19 cellular contexts compared by ENCODE assay signal in genomic region chr10:100907175-100907574, GRCh38. TPM values are rescaled to one million over a fixed set of nuclear protein-coding genes. Genes with fewer than 3 reads are reported as not detected.
DNase-seq lines count a peak whose midpoint lies in the region; ATAC-seq, FAIRE-seq and TF ChIP-seq lines count a peak whose summit lies in the region.
"Had no signal": no experiment of that assay in that cellular context is flagged by ENCODE, and none has a peak within 500 bp of the region (broad histone marks: within the 10 kb centered on the region; RNA-seq: fewer than 3 reads in every experiment).

No MANE protein-coding gene starts in this region.

- peak overlapping the region; percentile 32 for H3K9ac ChIP-seq in Loucy (ENCODE audit: low read depth, low read length, poor library complexity, severe bottlenecking)
- H3K9ac ChIP-seq: BLaER1 had no signal

- no peak overlapping the region for H3K4me3 ChIP-seq in Loucy (ENCODE audit: low read length, poor library complexity, severe bottlenecking)
- H3K4me3 ChIP-seq in small intestine (ENCODE audit: low read depth in 1 of 2, low read length in 2 of 2) = no peak overlapping the region
- H3K4me3 ChIP-seq: BLaER1, Peyer's patch had no signal

- peaks cover 13% of the 10 kb centered on the region for H3K27me3 Mint-ChIP-seq in activated CD8-positive, alpha-beta T cell treated with anti-CD3 and anti-CD28 coated beads, Interleukin-2, amount 10 ng/mL, durations not matched to agents 7 days and 5 days (ENCODE audit: low read depth)
- H3K27me3 Mint-ChIP-seq in activated CD8-positive, alpha-beta T cell treated with anti-CD3 and anti-CD28 coated beads for 36 hours = no peaks in the 10 kb centered on the region
- H3K27me3 Mint-ChIP-seq in activated T-cell treated with anti-CD3 and anti-CD28 coated beads, Interleukin-2, amount 50 U/mL, for 24 hours = peaks cover 5% of the 10 kb centered on the region

- H3K27ac ChIP-seq in small intestine (ENCODE audit: low read depth in 1 of 2, low read length in 1 of 2) = no peak overlapping the region
- H3K27ac ChIP-seq: BLaER1, Peyer's patch had no signal

- peaks cover 2% of the 10 kb centered on the region for H3K36me3 Mint-ChIP-seq in activated CD8-positive, alpha-beta T cell treated with anti-CD3 and anti-CD28 coated beads, Interleukin-2, amount 10 ng/mL, durations not matched to agents 7 days and 5 days (ENCODE audit: low read depth)
- H3K36me3 Mint-ChIP-seq in activated CD8-positive, alpha-beta T cell treated with anti-CD3 and anti-CD28 coated beads for 36 hours (ENCODE audit: low read depth) = no peaks in the 10 kb centered on the region
- H3K36me3 Mint-ChIP-seq in activated T-cell treated with anti-CD3 and anti-CD28 coated beads, Interleukin-2, amount 50 U/mL, for 24 hours (ENCODE audit: low read depth) = no peaks in the 10 kb centered on the region
- H3K36me3 Mint-ChIP-seq: CD8-positive, alpha-beta memory T cell had no signal

- no peaks in the 10 kb centered on the region for H3K9me3 ChIP-seq in Loucy (ENCODE audit: insufficient read depth, low read depth, low read length)
- H3K9me3 ChIP-seq in small intestine (ENCODE audit: control insufficient read depth, low read depth) = no peaks in the 10 kb centered on the region
- H3K9me3 ChIP-seq: BLaER1, Peyer's patch had no signal

- peaks cover 6% of the 10 kb centered on the region; the same call in 1 of the 2 replicates for H3K79me2 ChIP-seq in Loucy (ENCODE audit: insufficient read depth, low read length)

- CTCF ChIA-PET in activated CD8-positive, alpha-beta T cell treated with anti-CD3 and anti-CD28 coated beads, Interleukin-2, amount 10 ng/mL, durations not matched to agents 7 days and 5 days (lab: Charles Lee) = interaction anchor here (1.0 to 1.8 kb wide), 2 partner anchors 107 to 294 kb away, joined by 3 to 4 read pairs; no protein-coding TSS in a partner anchor
- CTCF ChIA-PET in activated CD8-positive, alpha-beta T cell treated with anti-CD3 and anti-CD28 coated beads for 36 hours (lab: Charles Lee) = no interaction called here

- H3K9me3 Mint-ChIP-seq in activated CD8-positive, alpha-beta T cell treated with anti-CD3 and anti-CD28 coated beads, Interleukin-2, amount 10 ng/mL, durations not matched to agents 7 days and 5 days (ENCODE audit: insufficient read depth) = no peaks in the 10 kb centered on the region
- no peaks in the 10 kb centered on the region for H3K9me3 Mint-ChIP-seq in activated CD8-positive, alpha-beta T cell treated with anti-CD3 and anti-CD28 coated beads for 36 hours
- no peaks in the 10 kb centered on the region for H3K9me3 Mint-ChIP-seq in activated T-cell treated with anti-CD3 and anti-CD28 coated beads, Interleukin-2, amount 50 U/mL, for 24 hours
- H3K9me3 Mint-ChIP-seq: CD8-positive, alpha-beta memory T cell had no signal

- H4K20me1 ChIP-seq in Loucy (ENCODE audit: insufficient read depth, low read length, poor library complexity, severe bottlenecking) = no peaks in the 10 kb centered on the region
- H4K20me1 ChIP-seq: BLaER1 had no signal

- H3K4me1 ChIP-seq in Loucy (ENCODE audit: insufficient read depth, low read length, poor library complexity, severe bottlenecking) (peaks cover 46% of the 10 kb centered on the region), small intestine (ENCODE audit: control insufficient read depth in 2 of 2, insufficient read depth in 1 of 2, low read depth in 1 of 2, low read length in 1 of 2) (no peaks in the 10 kb centered on the region)

- H3F3A ChIP-seq in Loucy (ENCODE audit: low read depth) = 0 out of 2 replicates have a peak, but pooled peaks cover 2% of the 10 kb centered on the region

- intact Hi-C loops in activated CD8-positive, alpha-beta T cell treated with anti-CD3 and anti-CD28 coated beads for 36 hours (cut with micrococcal nuclease) = no loop called here

- no peak overlapping the region for H3K4me3 Mint-ChIP-seq in activated CD8-positive, alpha-beta T cell treated with anti-CD3 and anti-CD28 coated beads, Interleukin-2, amount 10 ng/mL, durations not matched to agents 7 days and 5 days
- H3K4me3 Mint-ChIP-seq in activated CD8-positive, alpha-beta T cell treated with anti-CD3 and anti-CD28 coated beads for 36 hours = no peak overlapping the region
- H3K4me3 Mint-ChIP-seq in activated T-cell treated with anti-CD3 and anti-CD28 coated beads, Interleukin-2, amount 50 U/mL, for 24 hours = no peak overlapping the region
- H3K4me3 Mint-ChIP-seq: CD8-positive, alpha-beta memory T cell had no signal

- no peaks in the 10 kb centered on the region for H3K36me3 ChIP-seq in Loucy (ENCODE audit: insufficient read depth, low read length)
- no peaks in the 10 kb centered on the region for H3K36me3 ChIP-seq in small intestine (ENCODE audit: control insufficient read depth in 2 of 2, insufficient read depth in 2 of 2, low read length in 2 of 2)
- H3K36me3 ChIP-seq: BLaER1, Peyer's patch had no signal

- H3K27me3 ChIP-seq in Loucy (ENCODE audit: insufficient read depth, low read length, poor library complexity, severe bottlenecking) (no peaks in the 10 kb centered on the region), small intestine (ENCODE audit: control insufficient read depth in 2 of 2, insufficient read depth in 2 of 2, low read length in 2 of 2) (no peaks in the 10 kb centered on the region)
- H3K27me3 ChIP-seq: BLaER1, Peyer's patch had no signal

- H3K27ac Mint-ChIP-seq in activated CD8-positive, alpha-beta T cell treated with anti-CD3 and anti-CD28 coated beads, Interleukin-2, amount 10 ng/mL, durations not matched to agents 7 days and 5 days = peak overlapping the region; percentile 58
- H3K27ac Mint-ChIP-seq in activated CD8-positive, alpha-beta T cell treated with anti-CD3 and anti-CD28 coated beads for 36 hours = no peak overlapping the region
- no peak overlapping the region for H3K27ac Mint-ChIP-seq in activated T-cell treated with anti-CD3 and anti-CD28 coated beads, Interleukin-2, amount 50 U/mL, for 24 hours
- H3K27ac Mint-ChIP-seq: CD8-positive, alpha-beta memory T cell had no signal

- peaks cover 36% of the 10 kb centered on the region for H3K4me1 Mint-ChIP-seq in activated CD8-positive, alpha-beta T cell treated with anti-CD3 and anti-CD28 coated beads, Interleukin-2, amount 10 ng/mL, durations not matched to agents 7 days and 5 days (ENCODE audit: low read depth)
- peaks cover 12% of the 10 kb centered on the region for H3K4me1 Mint-ChIP-seq in activated CD8-positive, alpha-beta T cell treated with anti-CD3 and anti-CD28 coated beads for 36 hours (ENCODE audit: low read depth)
- H3K4me1 Mint-ChIP-seq in activated T-cell treated with anti-CD3 and anti-CD28 coated beads, Interleukin-2, amount 50 U/mL, for 24 hours (ENCODE audit: low read depth) = peaks cover 24% of the 10 kb centered on the region

- no peak for FAIRE-seq in small intestine (lab: Jason Lieb, UNC)
- FAIRE-seq: GM18507 had no signal

- 0 to 33% (median 21%) methylated on average over 1 of the region's 1 CpG for WGBS in small intestine, 3 donors

- no peak for TF ChIP-seq CTCF in activated CD8-positive, alpha-beta T cell treated with anti-CD3 and anti-CD28 coated beads for 36 hours (IDR thresholded peaks at IDR 0.05)
- no peak for TF ChIP-seq CTCF in Loucy (conservative IDR thresholded peaks at IDR 0.05; ENCODE audit: low read length)

- POLR2A ChIA-PET in activated CD8-positive, alpha-beta T cell treated with anti-CD3 and anti-CD28 coated beads, Interleukin-2, amount 10 ng/mL, durations not matched to agents 7 days and 5 days (lab: Charles Lee) = no interaction called here
- POLR2A ChIA-PET in activated CD8-positive, alpha-beta T cell treated with anti-CD3 and anti-CD28 coated beads for 36 hours (lab: Charles Lee) = no interaction called here

- ATAC-seq in activated CD8-positive, alpha-beta T cell treated with anti-CD3 and anti-CD28 coated beads, Interleukin-2, amount 10 ng/mL, durations not matched to agents 7 days and 5 days = peak; percentile 52
- ATAC-seq in activated CD8-positive, alpha-beta T cell treated with anti-CD3 and anti-CD28 coated beads for 36 hours = no peak
- no peak for ATAC-seq in GM21515 (IDR thresholded peaks at IDR 0.05; ENCODE audit: unreplicated experiment)
- ATAC-seq: HCT116 had no signal

- peak overlapping the region; percentile 48 for H3K4me2 ChIP-seq in Loucy (ENCODE audit: low read depth, low read length, poor library complexity, severe bottlenecking)
- H3K4me2 ChIP-seq: BLaER1 had no signal

- peak overlapping the region; percentile 47; the same call in 1 of the 2 replicates for H2AFZ ChIP-seq in Loucy (ENCODE audit: low read length)

- H3K9me2 ChIP-seq in Loucy (replicated peaks; ENCODE audit: low read depth, low read length) = no peaks in the 10 kb centered on the region

- DNase-seq in activated CD8-positive, alpha-beta T cell treated with anti-CD3 and anti-CD28 coated beads, Interleukin-2, amount 10 ng/mL, durations not matched to agents 7 days and 5 days = no peak
- DNase-seq in activated CD8-positive, alpha-beta T cell treated with anti-CD3 and anti-CD28 coated beads for 36 hours = no peak
- peak; percentile 68 for DNase-seq in iris pigment epithelial cell (ENCODE audit: low read depth)
- DNase-seq in small intestine = peak; percentile 62
- no peak for DNase-seq in activated T-cell treated with anti-CD3 and anti-CD28 coated beads, Interleukin-2, amount 50 U/mL, for 24 hours
- DNase-seq in stimulated activated CD4-positive, alpha-beta T cell treated with anti-CD3 and anti-CD28 coated beads, Interleukin-2, amount 100 ng/mL, for 24 hours = no peak
- DNase-seq: 8988T; CD8-positive, alpha-beta memory T cell; KG1; NCI-H1436; NCI-H2029 treated with DMSO at 0.1 percent for 48 hours; NCI-H510A treated with DMSO at 0.1 percent for 48 hours; Peyer's patch; SHP77 had no signal

RNA-seq across cellular contexts. Expression of gene SLF2, which starts 5.6 kb away (rescaled TPM):
- 10 to 100 TPM; 42.8 to 44.4 TPM for total RNA-seq in activated CD8-positive, alpha-beta T cell treated with anti-CD3 and anti-CD28 coated beads, Interleukin-2, amount 10 ng/mL, durations not matched to agents 7 days and 5 days
- total RNA-seq in activated CD8-positive, alpha-beta T cell treated with anti-CD3 and anti-CD28 coated beads for 36 hours = 10 to 100 TPM; 29.0 to 31.9 TPM
- polyA plus RNA-seq in small intestine = 1 to 10 TPM; 3.8 to 6.7 (median 4.5) TPM

Comparison
In these comparisons a context has a peak if more than half of its experiments do, and no peak if none do; other contexts are left out.
1. DNase-seq: peak in iris pigment epithelial cell (single experiment) and small intestine (single experiment); none in activated CD8-positive, alpha-beta T cell treated with anti-CD3 and anti-CD28 coated beads, Interleukin-2, amount 10 ng/mL, durations not matched to agents 7 days and 5 days (single experiment), activated CD8-positive, alpha-beta T cell treated with anti-CD3 and anti-CD28 coated beads for 36 hours (single experiment), activated T-cell treated with anti-CD3 and anti-CD28 coated beads, Interleukin-2, amount 50 U/mL, for 24 hours (single experiment) and stimulated activated CD4-positive, alpha-beta T cell treated with anti-CD3 and anti-CD28 coated beads, Interleukin-2, amount 100 ng/mL, for 24 hours (0 of 2).